16 cellular contexts compared by ENCODE assay signal in genomic region chr21:29775462-29775861, GRCh38.
DNase-seq lines count a peak whose midpoint lies in the region; ATAC-seq, FAIRE-seq and TF ChIP-seq lines count a peak whose summit lies in the region.
"Had no signal": no experiment of that assay in that cellular context is flagged by ENCODE, and none has a peak within 500 bp of the region (broad histone marks: within the 10 kb centered on the region; RNA-seq: fewer than 3 reads in every experiment).

No MANE protein-coding gene starts in this region.

- no peak overlapping the region for H3K4me3 ChIP-seq in K562
- H3K4me3 ChIP-seq in naive thymus-derived CD4-positive, alpha-beta T cell (ENCODE audit: low read length), result no peak overlapping the region
- H3K4me3 ChIP-seq: BLaER1 treated with 17β-estradiol and CSF1 and Interleukin-3, amounts not matched to agents 10 nM and 100 nM; HAP-1 had no signal

- CTCF ChIA-PET in activated CD8-positive, alpha-beta T cell treated with anti-CD3 and anti-CD28 coated beads, Interleukin-2, amount 10 ng/mL, durations not matched to agents 7 days and 5 days (lab: Charles Lee), result no interaction called here
- CTCF ChIA-PET in activated CD8-positive, alpha-beta T cell treated with anti-CD3 and anti-CD28 coated beads for 36 hours (lab: Charles Lee), result no interaction called here
- CTCF ChIA-PET in K562 (lab: Yijun Ruan, JAX; ENCODE audit: low intra/inter-chr PET ratio), result no interaction called here
- CTCF ChIA-PET in naive thymus-derived CD4-positive, alpha-beta T cell (lab: Charles Lee), result no interaction called here

- 81% methylated on average over 1 of the region's 1 CpG for WGBS in K562 (ENCODE audit: insufficient coverage, low coverage, missing lambda C conversion rate)

- no peak for TF ChIP-seq CTCF in activated CD8-positive, alpha-beta T cell treated with anti-CD3 and anti-CD28 coated beads for 36 hours (IDR thresholded peaks at IDR 0.05)
- no peak for TF ChIP-seq CTCF in K562 (IDR thresholded peaks at IDR 0.05 in 2 of 3, conservative IDR thresholded peaks at IDR 0.05 in 1 of 3; ENCODE audit: insufficient read depth in 2 of 3, low read depth in 1 of 3, low read length in 3 of 3)

- FAIRE-seq in K562 (lab: Jason Lieb, UNC), result no peak

- TF ChIP-seq EP300 in K562 (IDR thresholded peaks at IDR 0.05; ENCODE audit: low read length), result no peak

- no peak overlapping the region for H3K9ac ChIP-seq in K562 (ENCODE audit: insufficient read depth in 1 of 2, low read depth in 2 of 2, low read length in 2 of 2)
- H3K9ac ChIP-seq: BLaER1 treated with 17β-estradiol and CSF1 and Interleukin-3, amounts not matched to agents 10 nM and 100 nM had no signal

- TF ChIP-seq POLR2A in K562 (conservative IDR thresholded peaks at IDR 0.05), result no peak

- TF ChIP-seq RAD21 in K562 (CRISPR knock-in tag; conservative IDR thresholded peaks at IDR 0.05 in 1 of 2, IDR thresholded peaks at IDR 0.05 in 1 of 2), result no peak

- no peaks in the 10 kb centered on the region for H3K4me1 Mint-ChIP-seq in activated CD8-positive, alpha-beta T cell treated with anti-CD3 and anti-CD28 coated beads, Interleukin-2, amount 10 ng/mL, durations not matched to agents 7 days and 5 days (ENCODE audit: low read depth)
- H3K4me1 Mint-ChIP-seq in activated CD8-positive, alpha-beta T cell treated with anti-CD3 and anti-CD28 coated beads for 36 hours (ENCODE audit: low read depth), result no peaks in the 10 kb centered on the region
- H3K4me1 Mint-ChIP-seq in naive thymus-derived CD4-positive, alpha-beta T cell, result no peaks in the 10 kb centered on the region
- no peaks in the 10 kb centered on the region for H3K4me1 Mint-ChIP-seq in activated naive CD8-positive, alpha-beta T cell treated with anti-CD3 and anti-CD28 coated beads, Interleukin-2, amount 50 U/mL, for 24 hours
- H3K4me1 Mint-ChIP-seq: CD4-positive, CD25-positive, alpha-beta regulatory T cell; IgD-negative memory B cell had no signal

- no peaks in the 10 kb centered on the region for H3K36me3 Mint-ChIP-seq in activated CD8-positive, alpha-beta T cell treated with anti-CD3 and anti-CD28 coated beads, Interleukin-2, amount 10 ng/mL, durations not matched to agents 7 days and 5 days (ENCODE audit: low read depth)
- no peaks in the 10 kb centered on the region for H3K36me3 Mint-ChIP-seq in activated CD8-positive, alpha-beta T cell treated with anti-CD3 and anti-CD28 coated beads for 36 hours (ENCODE audit: low read depth)
- no peaks in the 10 kb centered on the region for H3K36me3 Mint-ChIP-seq in naive thymus-derived CD4-positive, alpha-beta T cell
- no peaks in the 10 kb centered on the region for H3K36me3 Mint-ChIP-seq in activated naive CD8-positive, alpha-beta T cell treated with anti-CD3 and anti-CD28 coated beads, Interleukin-2, amount 50 U/mL, for 24 hours (ENCODE audit: low read depth)
- H3K36me3 Mint-ChIP-seq: CD4-positive, CD25-positive, alpha-beta regulatory T cell; IgD-negative memory B cell had no signal

- no peak overlapping the region for H3K27ac ChIP-seq in K562 (ENCODE audit: extremely low read depth, low read depth, low read length)
- no peak overlapping the region for H3K27ac ChIP-seq in naive thymus-derived CD4-positive, alpha-beta T cell (ENCODE audit: low read depth, low read length)
- H3K27ac ChIP-seq: BLaER1 treated with 17β-estradiol and CSF1 and Interleukin-3, amounts not matched to agents 10 nM and 100 nM had no signal

- no peaks in the 10 kb centered on the region for H3K27me3 Mint-ChIP-seq in activated CD8-positive, alpha-beta T cell treated with anti-CD3 and anti-CD28 coated beads, Interleukin-2, amount 10 ng/mL, durations not matched to agents 7 days and 5 days (ENCODE audit: low read depth)
- peaks cover 1% of the 10 kb centered on the region for H3K27me3 Mint-ChIP-seq in activated CD8-positive, alpha-beta T cell treated with anti-CD3 and anti-CD28 coated beads for 36 hours
- H3K27me3 Mint-ChIP-seq in naive thymus-derived CD4-positive, alpha-beta T cell, result peaks cover 3 to 20% (median 12%) of the 10 kb centered on the region in 5 donors
- peaks cover 2% of the 10 kb centered on the region for H3K27me3 Mint-ChIP-seq in activated naive CD8-positive, alpha-beta T cell treated with anti-CD3 and anti-CD28 coated beads, Interleukin-2, amount 50 U/mL, for 24 hours
- H3K27me3 Mint-ChIP-seq: CD4-positive, CD25-positive, alpha-beta regulatory T cell had no signal

- DNase-seq in activated CD8-positive, alpha-beta T cell treated with anti-CD3 and anti-CD28 coated beads, Interleukin-2, amount 10 ng/mL, durations not matched to agents 7 days and 5 days, result no peak
- DNase-seq in activated CD8-positive, alpha-beta T cell treated with anti-CD3 and anti-CD28 coated beads for 36 hours, result no peak
- DNase-seq in K562 (ENCODE audit: extremely low read depth in 1 of 4, low spot score in 3 of 4), result no peak
- peak; percentile 6 for DNase-seq in kidney tubule cell (ENCODE audit: low spot score)
- no peak for DNase-seq in ureter (ENCODE audit: low spot score)
- DNase-seq in naive thymus-derived CD4-positive, alpha-beta T cell, result no peak
- DNase-seq in activated CD4-positive, alpha-beta T cell treated with anti-CD3 and anti-CD28 coated beads for 1 hour, result no peak
- no peak for DNase-seq in activated naive CD8-positive, alpha-beta T cell treated with anti-CD3 and anti-CD28 coated beads, Interleukin-2, amount 50 U/mL, for 24 hours
- DNase-seq: ACHN; CD4-positive, CD25-positive, alpha-beta regulatory T cell; DND-41; GF-D8; HFFc6 had no signal

- no peaks in the 10 kb centered on the region for H3K9me3 Mint-ChIP-seq in activated CD8-positive, alpha-beta T cell treated with anti-CD3 and anti-CD28 coated beads, Interleukin-2, amount 10 ng/mL, durations not matched to agents 7 days and 5 days (ENCODE audit: insufficient read depth)
- no peaks in the 10 kb centered on the region for H3K9me3 Mint-ChIP-seq in activated CD8-positive, alpha-beta T cell treated with anti-CD3 and anti-CD28 coated beads for 36 hours
- peaks cover 0 to 6% (median 0%) of the 10 kb centered on the region in 11 donors for H3K9me3 Mint-ChIP-seq in naive thymus-derived CD4-positive, alpha-beta T cell
- H3K9me3 Mint-ChIP-seq in activated naive CD8-positive, alpha-beta T cell treated with anti-CD3 and anti-CD28 coated beads, Interleukin-2, amount 50 U/mL, for 24 hours, result no peaks in the 10 kb centered on the region

- H3K27ac Mint-ChIP-seq in activated CD8-positive, alpha-beta T cell treated with anti-CD3 and anti-CD28 coated beads, Interleukin-2, amount 10 ng/mL, durations not matched to agents 7 days and 5 days, result peak overlapping the region; percentile 31
- H3K27ac Mint-ChIP-seq in activated CD8-positive, alpha-beta T cell treated with anti-CD3 and anti-CD28 coated beads for 36 hours, result no peak overlapping the region
- H3K27ac Mint-ChIP-seq in naive thymus-derived CD4-positive, alpha-beta T cell, result no peak overlapping the region
- no peak overlapping the region for H3K27ac Mint-ChIP-seq in activated naive CD8-positive, alpha-beta T cell treated with anti-CD3 and anti-CD28 coated beads, Interleukin-2, amount 50 U/mL, for 24 hours
- H3K27ac Mint-ChIP-seq: CD4-positive, CD25-positive, alpha-beta regulatory T cell; HFFc6; IgD-negative memory B cell had no signal

- intact Hi-C loops in activated CD8-positive, alpha-beta T cell treated with anti-CD3 and anti-CD28 coated beads for 36 hours (cut with micrococcal nuclease), result no loop called here
- intact Hi-C loops in K562 (cut with micrococcal nuclease), result no loop called here
- intact Hi-C loops in naive thymus-derived CD4-positive, alpha-beta T cell (cut with micrococcal nuclease), result no loop called here

- no peaks in the 10 kb centered on the region; a peak in 1 of 5 replicates for H3K4me1 ChIP-seq in K562 (replicated peaks in 1 of 2; ENCODE audit: control insufficient read depth in 2 of 2, insufficient read depth in 2 of 2, low read length in 2 of 2)
- H3K4me1 ChIP-seq in naive thymus-derived CD4-positive, alpha-beta T cell (ENCODE audit: control insufficient read depth in 2 of 2, insufficient read depth in 2 of 2, low read length in 2 of 2), result no peaks in the 10 kb centered on the region
- H3K4me1 ChIP-seq: BLaER1 treated with 17β-estradiol and CSF1 and Interleukin-3, amounts not matched to agents 10 nM and 100 nM; HAP-1 had no signal

- no peak for ATAC-seq in activated CD8-positive, alpha-beta T cell treated with anti-CD3 and anti-CD28 coated beads, Interleukin-2, amount 10 ng/mL, durations not matched to agents 7 days and 5 days
- no peak for ATAC-seq in activated CD8-positive, alpha-beta T cell treated with anti-CD3 and anti-CD28 coated beads for 36 hours
- ATAC-seq in K562, result peak; percentile 34; the same call in 2 of the 3 replicates
- no peak for ATAC-seq in naive thymus-derived CD4-positive, alpha-beta T cell
- ATAC-seq in activated naive CD8-positive, alpha-beta T cell treated with anti-CD3 and anti-CD28 coated beads, Interleukin-2, amount 50 U/mL, for 24 hours, result no peak

- in situ Hi-C loops in K562 (cut with MboI), result no loop called here

- H3K27me3 ChIP-seq in K562 (ENCODE audit: control insufficient read depth in 2 of 2, insufficient read depth in 2 of 2, low read length in 2 of 2), result no peaks in the 10 kb centered on the region
- H3K27me3 ChIP-seq in naive thymus-derived CD4-positive, alpha-beta T cell (ENCODE audit: control insufficient read depth in 2 of 2, insufficient read depth in 2 of 2, low read length in 2 of 2), result no peaks in the 10 kb centered on the region
- H3K27me3 ChIP-seq: BLaER1 treated with 17β-estradiol and CSF1 and Interleukin-3, amounts not matched to agents 10 nM and 100 nM had no signal

- H3K9me3 ChIP-seq in K562 (replicated peaks; ENCODE audit: control insufficient read depth, insufficient read depth, low read depth, low read length), result no peaks in the 10 kb centered on the region
- H3K9me3 ChIP-seq in naive thymus-derived CD4-positive, alpha-beta T cell (ENCODE audit: control insufficient read depth in 2 of 3, low read length in 3 of 3), result no peaks in the 10 kb centered on the region
- H3K9me3 ChIP-seq: BLaER1 treated with 17β-estradiol and CSF1 and Interleukin-3, amounts not matched to agents 10 nM and 100 nM had no signal

- no peak overlapping the region for H3K4me3 Mint-ChIP-seq in activated CD8-positive, alpha-beta T cell treated with anti-CD3 and anti-CD28 coated beads, Interleukin-2, amount 10 ng/mL, durations not matched to agents 7 days and 5 days
- H3K4me3 Mint-ChIP-seq in activated CD8-positive, alpha-beta T cell treated with anti-CD3 and anti-CD28 coated beads for 36 hours, result no peak overlapping the region
- no peak overlapping the region for H3K4me3 Mint-ChIP-seq in naive thymus-derived CD4-positive, alpha-beta T cell
- H3K4me3 Mint-ChIP-seq in activated naive CD8-positive, alpha-beta T cell treated with anti-CD3 and anti-CD28 coated beads, Interleukin-2, amount 50 U/mL, for 24 hours, result no peak overlapping the region
- H3K4me3 Mint-ChIP-seq: CD4-positive, CD25-positive, alpha-beta regulatory T cell; HFFc6; IgD-negative memory B cell had no signal

- no peak overlapping the region for H2AFZ ChIP-seq in K562 (ENCODE audit: low read depth, low read length)

- no peaks in the 10 kb centered on the region for H4K20me1 ChIP-seq in K562 (replicated peaks; ENCODE audit: control insufficient read depth, insufficient read depth, low read length)
- H4K20me1 ChIP-seq: BLaER1 treated with 17β-estradiol and CSF1 and Interleukin-3, amounts not matched to agents 10 nM and 100 nM had no signal

- no peaks in the 10 kb centered on the region for H3K79me2 ChIP-seq in K562 (ENCODE audit: control insufficient read depth, insufficient read depth, low read length)

- no peaks in the 10 kb centered on the region for H3K36me3 ChIP-seq in K562 (ENCODE audit: control insufficient read depth, insufficient read depth, low read length)
- H3K36me3 ChIP-seq in naive thymus-derived CD4-positive, alpha-beta T cell (ENCODE audit: control insufficient read depth in 2 of 3, insufficient read depth in 3 of 3, low read length in 3 of 3), result no peaks in the 10 kb centered on the region
- H3K36me3 ChIP-seq: BLaER1 treated with 17β-estradiol and CSF1 and Interleukin-3, amounts not matched to agents 10 nM and 100 nM; HAP-1 had no signal

- no TSS peak for BruUV-seq in K562 (replicated peaks; lab: Mats Ljungman, UMichigan)

- no peak overlapping the region for H3K4me2 ChIP-seq in K562 (ENCODE audit: insufficient read depth, low read length)
- H3K4me2 ChIP-seq: BLaER1 treated with 17β-estradiol and CSF1 and Interleukin-3, amounts not matched to agents 10 nM and 100 nM had no signal

- POLR2A ChIA-PET in activated CD8-positive, alpha-beta T cell treated with anti-CD3 and anti-CD28 coated beads, Interleukin-2, amount 10 ng/mL, durations not matched to agents 7 days and 5 days (lab: Charles Lee), result no interaction called here
- POLR2A ChIA-PET in activated CD8-positive, alpha-beta T cell treated with anti-CD3 and anti-CD28 coated beads for 36 hours (lab: Charles Lee), result no interaction called here
- POLR2A ChIA-PET in K562 (lab: Yijun Ruan, JAX), result interaction anchor here (0.8 kb wide), 1 partner anchor 11 kb away, joined by 3 read pairs; no protein-coding TSS in a partner anchor
- POLR2A ChIA-PET in naive thymus-derived CD4-positive, alpha-beta T cell (lab: Charles Lee), result no interaction called here

- no peaks in the 10 kb centered on the region for H3K9me1 ChIP-seq in K562 (ENCODE audit: control insufficient read depth, insufficient read depth, low read length)
